Comparison of ENCODE assay signal across 31 cellular contexts in the genomic region with DNA sequence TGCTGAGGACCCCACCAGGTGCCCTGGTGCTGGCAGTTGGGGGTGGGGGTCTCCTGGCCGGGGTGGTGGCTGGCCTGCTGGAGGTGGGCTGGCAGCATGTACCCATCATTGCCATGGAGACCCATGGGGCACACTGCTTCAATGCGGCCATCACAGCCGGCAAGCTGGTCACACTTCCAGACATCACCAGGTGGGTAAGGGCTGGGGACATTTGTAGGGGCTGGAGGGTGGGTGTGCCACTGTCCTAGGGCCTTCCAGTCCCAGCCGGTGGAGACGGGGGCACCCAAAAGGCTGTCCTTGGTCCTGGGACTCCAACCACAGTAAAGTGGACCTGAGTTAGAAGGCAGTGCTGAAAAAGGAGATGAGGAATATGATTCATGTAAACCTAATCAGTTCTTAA. TPM values are rescaled to one million over a fixed set of nuclear protein-coding genes. Genes with fewer than 3 reads are reported as not detected.
"Had no signal": no experiment of that assay in that cellular context is flagged by ENCODE, and none has a peak within 500 bp of the region (broad histone marks: within the 10 kb centered on the region; RNA-seq: fewer than 3 reads in every experiment).

No MANE protein-coding gene starts in this region.

- H3K4me1 ChIP-seq: stomach, suprapubic skin, testis, tibial artery, tibial nerve, transverse colon, upper lobe of left lung, upper lobe of right lung, uterus, vagina had no signal

- DNase-seq: stimulated activated CD4-positive, alpha-beta T cell treated with anti-CD3 and anti-CD28 coated beads, Interleukin-2, amount 100 ng/mL, for 48 hours; stimulated activated CD4-positive, alpha-beta T cell treated with anti-CD3 and anti-CD28 coated beads, Interleukin-4, amount 100 ng/mL, for 1 hour; stimulated activated CD4-positive, alpha-beta T cell treated with anti-CD3 and anti-CD28 coated beads, Interleukin-4, amount 100 ng/mL, for 24 hours; stimulated activated CD4-positive, alpha-beta T cell treated with anti-CD3 and anti-CD28 coated beads, Interleukin-4, amount 100 ng/mL, for 4 hours; stimulated activated CD8-positive, alpha-beta memory T cell treated with anti-CD3 and anti-CD28 coated beads, Interleukin-4, amount 100 ng/mL, for 48 hours; stimulated activated naive B cell treated with anti-CD40 and anti-IgM and Interleukin-4, amounts not matched to agents 10 μg/mL and 1 μg/mL and 100 μg/mL, for 72 hours; stimulated activated naive CD4-positive, alpha-beta T cell; stimulated activated naive CD4-positive, alpha-beta T cell treated with Interleukin-2 at 50 U/mL for 16 hours; stimulated activated naive CD8-positive, alpha-beta T cell treated with anti-CD3 and anti-CD28 coated beads, Interleukin-15, amount 100 ng/mL, for 72 hours; stimulated activated naive CD8-positive, alpha-beta T cell treated with anti-CD3 and anti-CD28 coated beads, Interleukin-15, Interleukin-2, amounts not matched to agents 100 U/mL and 50 U/mL, for 24 hours; stomach; substantia nigra; testis; thyroid gland; tibial artery; transverse colon; trophoblast cell; upper lobe of left lung; upper lobe of right lung; uterus had no signal

- H3K36me3 ChIP-seq: stomach, suprapubic skin, thoracic aorta, thyroid gland, tibial artery, tibial nerve, transverse colon, upper lobe of left lung, upper lobe of right lung, uterus, vagina had no signal

- FAIRE-seq: urothelium cell line had no signal

- H3K27ac ChIP-seq: stomach, suprapubic skin, testis, thoracic aorta, thyroid gland, tibial artery, tibial nerve, transverse colon, upper lobe of left lung, upper lobe of right lung, uterus, vagina had no signal

- H3K27me3 ChIP-seq: testis, thyroid gland, tibial nerve, transverse colon, upper lobe of left lung, upper lobe of right lung, uterus, vagina had no signal

- ATAC-seq: stimulated activated effector memory CD8-positive, alpha-beta T cell treated with anti-CD3 and anti-CD28 coated beads, Interleukin-12 subunit alpha, Interleukin-12 subunit beta, amount 100 ng/mL, for 72 hours; stimulated activated memory B cell treated with anti-CD40 and anti-IgM and Interleukin-4, amounts not matched to agents 10 μg/mL and 1 μg/mL and 100 μg/mL, for 72 hours; stimulated activated naive B cell treated with anti-CD40 and anti-IgM and Interleukin-4, amounts not matched to agents 10 μg/mL and 1 μg/mL and 100 μg/mL, for 72 hours; stimulated activated naive CD8-positive, alpha-beta T cell treated with anti-CD3 and anti-CD28 coated beads, Interleukin-15, amount 100 ng/mL, for 72 hours; stimulated activated naive CD8-positive, alpha-beta T cell treated with anti-CD3 and anti-CD28 coated beads, Interleukin-15, Interleukin-2, amounts not matched to agents 100 U/mL and 50 U/mL, for 24 hours; upper lobe of right lung had no signal

- H3K4me3 ChIP-seq: stomach, suprapubic skin, testis, thoracic aorta, thyroid gland, tibial artery, tibial nerve, transverse colon, upper lobe of left lung, upper lobe of right lung, uterus, vagina had no signal

- H3K9me3 ChIP-seq: stomach, suprapubic skin, testis, thoracic aorta, thyroid gland, tibial artery, transverse colon, upper lobe of left lung, upper lobe of right lung, uterus, vagina had no signal

RNA-seq across cellular contexts. Expression of a gene that starts 13.2 kb away (rescaled TPM):
- total RNA-seq: vagina had no signal

RNA-seq across cellular contexts. Expression of a gene that starts 31.7 kb away (rescaled TPM):
- total RNA-seq: temporal lobe, urinary bladder, uterus, vagina had no signal

RNA-seq across cellular contexts. Expression of a gene that starts 36.3 kb away (rescaled TPM):
- total RNA-seq: subcutaneous adipose tissue, suprapubic skin, thoracic aorta, tibial nerve, transverse colon, upper lobe of left lung, upper lobe of right lung, ureter, urinary bladder, uterus, vagina had no signal
- polyA plus RNA-seq: urinary bladder had no signal
